Comparison of ENCODE assay signal across 9 cellular contexts in genomic region chr1:40383488-40384412, GRCh38. TPM values are rescaled to one million over a fixed set of nuclear protein-coding genes. Genes with fewer than 3 reads are reported as not detected.
DNase-seq lines count a peak whose midpoint lies in the region; ATAC-seq, FAIRE-seq and TF ChIP-seq lines count a peak whose summit lies in the region.
"Had no signal": no experiment of that assay in that cellular context is flagged by ENCODE, and none has a peak within 500 bp of the region (broad histone marks: within the 10 kb centered on the region; RNA-seq: fewer than 3 reads in every experiment).

No MANE protein-coding gene starts in this region.

- CTCF ChIA-PET in K562 (lab: Yijun Ruan, JAX; ENCODE audit: low intra/inter-chr PET ratio) = interaction anchor here (1.8 kb wide), 1 partner anchor 21 kb away, joined by 6 read pairs; no protein-coding TSS in a partner anchor

- TF ChIP-seq EP300 in K562 (IDR thresholded peaks at IDR 0.05; ENCODE audit: low read length) = peak; percentile 93

- in situ Hi-C loops in K562 (cut with MboI) = no loop called here

- TF ChIP-seq RAD21 in K562 (CRISPR knock-in tag; conservative IDR thresholded peaks at IDR 0.05 in 1 of 2, IDR thresholded peaks at IDR 0.05 in 1 of 2) = peak in 1 of 2 experiments; percentile 17; a peak in 1 of 4 replicates

- no peaks in the 10 kb centered on the region for H3K27me3 Mint-ChIP-seq in naive B cell

- H3K79me2 ChIP-seq in KMS-11 (ENCODE audit: insufficient read depth, low read depth) = peaks cover 90% of the 10 kb centered on the region
- H3K79me2 ChIP-seq in K562 (ENCODE audit: control insufficient read depth, insufficient read depth, low read length) = peaks cover 98% of the 10 kb centered on the region

- no peaks in the 10 kb centered on the region for H3K27me3 ChIP-seq in BLaER1
- H3K27me3 ChIP-seq in KMS-11 (ENCODE audit: insufficient read depth, low read depth) = no peaks in the 10 kb centered on the region
- no peaks in the 10 kb centered on the region for H3K27me3 ChIP-seq in K562 (ENCODE audit: control insufficient read depth in 2 of 2, insufficient read depth in 2 of 2, low read length in 2 of 2)

- peak; percentile 58; the same call in 1 of the 2 replicates for TF ChIP-seq POLR2A in K562 (conservative IDR thresholded peaks at IDR 0.05)

- H3K27ac Mint-ChIP-seq in naive B cell = peak overlapping the region; percentile 97 to 100 (median 99)

- peaks cover 16 to 25% of the 10 kb centered on the region in 2 donors for H3K36me3 Mint-ChIP-seq in naive B cell

- DNase-seq in K562 (ENCODE audit: extremely low read depth in 1 of 4, low spot score in 3 of 4) (peak; percentile 33 to 94 (median 59)), naive B cell (no peak), RKO (ENCODE audit: low spot score) (no peak), NOMO-1 treated with dmso at 0.1 percent for 144 hours (lab: John Stamatoyannopoulos, UW; ENCODE audit: unreplicated experiment) (no peak)
- no peak for DNase-seq in central memory CD4-positive, alpha-beta T cell

- peak overlapping the region; percentile 86 for H3K27ac ChIP-seq in BLaER1
- peak overlapping the region; percentile 98 for H3K27ac ChIP-seq in KMS-11
- H3K27ac ChIP-seq in K562 (ENCODE audit: extremely low read depth, low read depth, low read length) = peak overlapping the region; percentile 95

- peak overlapping the region; percentile 74 to 90 (median 86) for H3K4me3 Mint-ChIP-seq in naive B cell
- H3K4me3 Mint-ChIP-seq: neural crest cell had no signal

- H3K4me1 ChIP-seq in BLaER1 (peaks cover 80% of the 10 kb centered on the region), KMS-11 (ENCODE audit: low read depth, poor library complexity, severe bottlenecking) (peaks cover 92% of the 10 kb centered on the region), K562 (replicated peaks in 1 of 2; ENCODE audit: control insufficient read depth in 2 of 2, insufficient read depth in 2 of 2, low read length in 2 of 2) (peaks cover 42 to 65% of the 10 kb centered on the region in 2 experiments)

- H3K36me3 ChIP-seq in BLaER1 (peaks cover 9% of the 10 kb centered on the region), KMS-11 (ENCODE audit: insufficient read depth) (no peaks in the 10 kb centered on the region), K562 (ENCODE audit: control insufficient read depth, insufficient read depth, low read length) (peaks cover 33% of the 10 kb centered on the region)

- no peaks in the 10 kb centered on the region for H4K20me1 ChIP-seq in BLaER1
- H4K20me1 ChIP-seq in KMS-11 (ENCODE audit: insufficient read depth) = no peaks in the 10 kb centered on the region
- H4K20me1 ChIP-seq in K562 (replicated peaks; ENCODE audit: control insufficient read depth, insufficient read depth, low read length) = no peaks in the 10 kb centered on the region

- H3K9me3 ChIP-seq in BLaER1 (no peaks in the 10 kb centered on the region), K562 (replicated peaks; ENCODE audit: control insufficient read depth, insufficient read depth, low read depth, low read length) (no peaks in the 10 kb centered on the region)

- WGBS in K562 (ENCODE audit: insufficient coverage, low coverage, missing lambda C conversion rate) = 0% methylated on average over 9 of the region's 9 CpGs

- H2AFZ ChIP-seq in KMS-11 (ENCODE audit: low read depth) = no peak overlapping the region
- H2AFZ ChIP-seq in K562 (ENCODE audit: low read depth, low read length) = peak overlapping the region; percentile 49

- intact Hi-C loops in K562 (cut with micrococcal nuclease) = loop anchor here (2.0 kb wide), 1 partner anchor 17 kb away; no protein-coding TSS in a partner anchor

- H3K9me1 ChIP-seq in K562 (ENCODE audit: control insufficient read depth, insufficient read depth, low read length) = no peaks in the 10 kb centered on the region

- peak overlapping the region; percentile 90 for H3K4me2 ChIP-seq in BLaER1
- peak overlapping the region; percentile 87 for H3K4me2 ChIP-seq in KMS-11
- peak overlapping the region; percentile 93 for H3K4me2 ChIP-seq in K562 (ENCODE audit: insufficient read depth, low read length)

- no peak for TF ChIP-seq CTCF in KMS-11 (conservative IDR thresholded peaks at IDR 0.05; ENCODE audit: low read depth, low read length)
- TF ChIP-seq CTCF in K562 (IDR thresholded peaks at IDR 0.05 in 2 of 3, conservative IDR thresholded peaks at IDR 0.05 in 1 of 3; ENCODE audit: insufficient read depth in 2 of 3, low read depth in 1 of 3, low read length in 3 of 3) = no peak

- H3K9ac ChIP-seq in BLaER1 = peak overlapping the region; percentile 70
- H3K9ac ChIP-seq in KMS-11 = peak overlapping the region; percentile 65
- peak overlapping the region; percentile 83 to 91 for H3K9ac ChIP-seq in K562 (ENCODE audit: insufficient read depth in 1 of 2, low read depth in 2 of 2, low read length in 2 of 2)

- TSS peak; percentile 31 for BruUV-seq in K562 (replicated peaks; lab: Mats Ljungman, UMichigan)

- POLR2A ChIA-PET in K562 (lab: Yijun Ruan, JAX) = interaction anchor here (1.0 to 7.7 kb wide), 6 partner anchors 10 to 162 kb away, joined by 3 to 61 read pairs (median 15); partner anchors contain the start of gene SMAP2

- FAIRE-seq in K562 (lab: Jason Lieb, UNC) = peak; percentile 84

- H3K4me3 ChIP-seq in BLaER1 = no peak overlapping the region
- H3K4me3 ChIP-seq in KMS-11 (IDR thresholded peaks at IDR 0.05; ENCODE audit: insufficient read depth, low read depth, low read length) = no peak overlapping the region
- peak overlapping the region; percentile 29 for H3K4me3 ChIP-seq in K562

- peaks cover 49 to 93% (median 68%) of the 10 kb centered on the region in 3 donors for H3K4me1 Mint-ChIP-seq in naive B cell

- ATAC-seq in K562 (peak; percentile 45), naive B cell (ENCODE audit: low read depth in 2 of 2) (no peak), HG02642 (IDR thresholded peaks at IDR 0.05; ENCODE audit: poor library complexity, unreplicated experiment) (no peak)

- peaks cover 0 to 3% (median 0%) of the 10 kb centered on the region in 7 donors for H3K9me3 Mint-ChIP-seq in naive B cell
- H3K9me3 Mint-ChIP-seq: neural crest cell had no signal

TF ChIP-seq in K562, 482 proteins besides CTCF, POLR2A, EP300 and RAD21 (continues in another document):
- TF ChIP-seq PATZ1 (CRISPR knock-in tag; IDR thresholded peaks at IDR 0.05; ENCODE audit: borderline replicate concordance) (no peak), ARID3B (CRISPR knock-in tag; IDR thresholded peaks at IDR 0.05; ENCODE audit: borderline replicate concordance) (no peak), MLX (CRISPR knock-in tag; conservative IDR thresholded peaks at IDR 0.05) (no peak), ZBED1 (IDR thresholded peaks at IDR 0.05) (no peak), CREM (IDR thresholded peaks at IDR 0.05; ENCODE audit: low read depth) (no peak), GABPB1 (CRISPR knock-in tag; IDR thresholded peaks at IDR 0.05) (no peak)

RNA-seq across cellular contexts. Expression of gene SMAP2, which starts 10.2 kb away (rescaled TPM):
- total RNA-seq in K562 (2011; cell fraction: chromatin; rRNA removed; ENCODE audit: low replicate concordance) = 77.4 and 118 TPM in 2 replicates
- 37.0 and 50.1 TPM in 2 replicates for total RNA-seq in K562 (2011; cell fraction: nucleolus; rRNA removed)
- 81.5 and 109 TPM in 2 replicates for total RNA-seq in K562 (2011; cell fraction: nucleoplasm; rRNA removed)
- total RNA-seq in K562 (2014; rRNA removed) (80.1 and 98.2 TPM in 2 replicates), K562 (2014; rRNA removed; fragmentation: Illumina TruSeq; extraction: Trizol) (94.1 and 101 TPM in 2 replicates), K562 (2015; rRNA removed; fragmentation: Illumina TruSeq; extraction: Trizol) (89.1 and 92.4 TPM in 2 replicates), K562 (2021) (109 and 117 TPM in 2 replicates)
- polyA plus RNA-seq in K562 (2011; rRNA removed) (114 and 124 TPM in 2 replicates), K562 (2014; fragmentation: Illumina TruSeq; extraction: Trizol) (173 and 212 TPM in 2 replicates), K562 (2014; fragmentation: Nextera tagmentation; extraction: Ambion mirVana) (10 to 100 TPM; 38.7 to 47.3 TPM), K562 (2014; rRNA removed) (89.4 and 94.7 TPM in 2 replicates), naive B cell (ENCODE audit: low read depth in 6 of 6) (100 to 1,000 TPM; 480 to 946 (median 649) TPM)
- 98.8 and 132 TPM in 2 replicates for polyA plus RNA-seq in K562 (2011; cell fraction: cytosol; rRNA removed)
- 81.2 and 89.1 TPM in 2 replicates for polyA plus RNA-seq in K562 (2011; cell fraction: nucleus; rRNA removed)
- 100 and 128 TPM in 2 replicates for polyA plus RNA-seq in K562 (2012)
- 129 and 160 TPM in 2 replicates for polyA minus RNA-seq in K562 (2011; rRNA and poly(A)+ RNA removed)
- 71.4 and 74.3 TPM in 2 replicates for polyA minus RNA-seq in K562 (2011; cell fraction: cytosol; rRNA and poly(A)+ RNA removed)
- 28.4 and 48.0 TPM in 2 replicates for polyA minus RNA-seq in K562 (2011; cell fraction: nucleus; rRNA and poly(A)+ RNA removed)

Comparison
In these comparisons a context has a peak if more than half of its experiments do, and no peak if none do; other contexts are left out.
1. DNase-seq: peak in K562 (4 of 4); none in naive B cell (single experiment), RKO (single experiment), central memory CD4-positive, alpha-beta T cell (single experiment) and NOMO-1 treated with dmso at 0.1 percent for 144 hours (single experiment).
2. Peak in every context shown above with its lines, with median percentiles within 50 percentile points of each other: H3K27ac ChIP-seq, H3K4me2 ChIP-seq and H3K9ac ChIP-seq.